ENCODE assay signal across 1 cellular context in genomic region chr1:19869929-19870328, GRCh38.
TF ChIP-seq lines count a peak whose summit lies in the region.

No MANE protein-coding gene starts in this region.

TF ChIP-seq in K562, 482 proteins besides CTCF, POLR2A, EP300 and RAD21 (continued from another document and continues in another):
- TF ChIP-seq ZFP36 (IDR thresholded peaks at IDR 0.05; ENCODE audit: low read depth, low read length, partially characterized antibody), result no peak
- no peak for TF ChIP-seq ZNF3 (CRISPR knock-in tag; IDR thresholded peaks at IDR 0.05)
- TF ChIP-seq POLR2AphosphoS2 (IDR thresholded peaks at IDR 0.05; ENCODE audit: low read length), result no peak
- peak; percentile 90 for TF ChIP-seq ELF1 (tag; IDR thresholded peaks at IDR 0.05)
- peak; percentile 73; the same call in 1 of the 2 replicates for TF ChIP-seq ZEB2 (IDR thresholded peaks at IDR 0.05)
- TF ChIP-seq ZNF143 (CRISPR knock-in tag; IDR thresholded peaks at IDR 0.05), result no peak
- TF ChIP-seq ZNF77 (CRISPR knock-in tag; IDR thresholded peaks at IDR 0.05), result no peak
- no peak for TF ChIP-seq ZNF407 (IDR thresholded peaks at IDR 0.05; ENCODE audit: low read depth)
- TF ChIP-seq ELK1 (CRISPR knock-in tag; IDR thresholded peaks at IDR 0.05), result no peak
- no peak for TF ChIP-seq ZBTB1 (CRISPR knock-in tag; IDR thresholded peaks at IDR 0.05; ENCODE audit: borderline replicate concordance, low read depth)
- peak; percentile 73 for TF ChIP-seq ZNF24 (IDR thresholded peaks at IDR 0.05)
- TF ChIP-seq CBX3 (IDR thresholded peaks at IDR 0.05; ENCODE audit: borderline replicate concordance in 1 of 2, low read length in 2 of 2), result peak in 1 of 2 experiments; percentile 78; a peak in 1 of 3 replicates
- TF ChIP-seq E2F6 (IDR thresholded peaks at IDR 0.05; ENCODE audit: borderline replicate concordance in 1 of 2, extremely low read depth in 1 of 2, insufficient read depth in 1 of 2, insufficient read length in 1 of 2, low read depth in 1 of 2, low read length in 1 of 2, poor library complexity in 1 of 2, severe bottlenecking in 1 of 2), result no peak
- TF ChIP-seq HMGN3 (IDR thresholded peaks at IDR 0.05; ENCODE audit: borderline replicate concordance, extremely low read depth, insufficient read length, low read depth, low read length), result peak; percentile 94
- no peak for TF ChIP-seq TRIM25 (IDR thresholded peaks at IDR 0.05; ENCODE audit: borderline replicate concordance)
- no peak for TF ChIP-seq DACH1 (IDR thresholded peaks at IDR 0.05; ENCODE audit: partially characterized antibody)
- TF ChIP-seq ZNF79 (CRISPR knock-in tag; IDR thresholded peaks at IDR 0.05; ENCODE audit: low read depth), result no peak
- TF ChIP-seq ARHGAP35 (IDR thresholded peaks at IDR 0.05; ENCODE audit: partially characterized antibody), result no peak
- no peak for TF ChIP-seq HNRNPUL1 (IDR thresholded peaks at IDR 0.05; ENCODE audit: low read length)
- no peak for TF ChIP-seq ZNF57 (CRISPR knock-in tag; IDR thresholded peaks at IDR 0.05)
- TF ChIP-seq ZFP30 (CRISPR knock-in tag; IDR thresholded peaks at IDR 0.05; ENCODE audit: borderline replicate concordance), result no peak
- peak; percentile 49 for TF ChIP-seq E2F8 (IDR thresholded peaks at IDR 0.05; ENCODE audit: low read depth, partially characterized antibody)
- no peak for TF ChIP-seq KLF13 (tag; IDR thresholded peaks at IDR 0.05; ENCODE audit: borderline replicate concordance, low read depth)
- TF ChIP-seq NFRKB (IDR thresholded peaks at IDR 0.05; ENCODE audit: low read depth), result no peak
- peak; percentile 99 for TF ChIP-seq ZNF395 (CRISPR knock-in tag; IDR thresholded peaks at IDR 0.05)
- no peak for TF ChIP-seq RBFOX2 (IDR thresholded peaks at IDR 0.05; ENCODE audit: low read depth, low read length)
- peak; percentile 92; the same call in 1 of the 2 replicates for TF ChIP-seq ERF (CRISPR knock-in tag; IDR thresholded peaks at IDR 0.05)
- no peak for TF ChIP-seq USF1 (CRISPR knock-in tag; IDR thresholded peaks at IDR 0.05)
- no peak for TF ChIP-seq U2AF1 (optimal IDR thresholded peaks at IDR 0.05; ENCODE audit: low read depth, low read length)
- no peak for TF ChIP-seq GTF3C2 (IDR thresholded peaks at IDR 0.05; ENCODE audit: borderline replicate concordance, extremely low read depth, insufficient read length)
- peak; percentile 93 for TF ChIP-seq ZKSCAN8 (CRISPR knock-in tag; IDR thresholded peaks at IDR 0.05)
- no peak for TF ChIP-seq GTF2A2 (tag; IDR thresholded peaks at IDR 0.05)
- peak; percentile 79; the same call in 1 of the 2 replicates for TF ChIP-seq HIVEP1 (CRISPR knock-in tag; IDR thresholded peaks at IDR 0.05)
- TF ChIP-seq CTBP1 (IDR thresholded peaks at IDR 0.05; ENCODE audit: borderline replicate concordance), result peak; percentile 93
- no peak for TF ChIP-seq TAF9B (IDR thresholded peaks at IDR 0.05; ENCODE audit: partially characterized antibody)
- TF ChIP-seq GTF2E2 (tag; IDR thresholded peaks at IDR 0.05), result no peak
- no peak for TF ChIP-seq ARID2 (IDR thresholded peaks at IDR 0.05)
- TF ChIP-seq NCOA2 (IDR thresholded peaks at IDR 0.05; ENCODE audit: partially characterized antibody in 2 of 2), result peak in 1 of 2 experiments; percentile 67
- TF ChIP-seq ETS1 (conservative IDR thresholded peaks at IDR 0.05; ENCODE audit: control insufficient read depth, low read depth, low read length), result peak; percentile 95
